Comparison of ENCODE assay signal across 12 cellular contexts in the genomic region with DNA sequence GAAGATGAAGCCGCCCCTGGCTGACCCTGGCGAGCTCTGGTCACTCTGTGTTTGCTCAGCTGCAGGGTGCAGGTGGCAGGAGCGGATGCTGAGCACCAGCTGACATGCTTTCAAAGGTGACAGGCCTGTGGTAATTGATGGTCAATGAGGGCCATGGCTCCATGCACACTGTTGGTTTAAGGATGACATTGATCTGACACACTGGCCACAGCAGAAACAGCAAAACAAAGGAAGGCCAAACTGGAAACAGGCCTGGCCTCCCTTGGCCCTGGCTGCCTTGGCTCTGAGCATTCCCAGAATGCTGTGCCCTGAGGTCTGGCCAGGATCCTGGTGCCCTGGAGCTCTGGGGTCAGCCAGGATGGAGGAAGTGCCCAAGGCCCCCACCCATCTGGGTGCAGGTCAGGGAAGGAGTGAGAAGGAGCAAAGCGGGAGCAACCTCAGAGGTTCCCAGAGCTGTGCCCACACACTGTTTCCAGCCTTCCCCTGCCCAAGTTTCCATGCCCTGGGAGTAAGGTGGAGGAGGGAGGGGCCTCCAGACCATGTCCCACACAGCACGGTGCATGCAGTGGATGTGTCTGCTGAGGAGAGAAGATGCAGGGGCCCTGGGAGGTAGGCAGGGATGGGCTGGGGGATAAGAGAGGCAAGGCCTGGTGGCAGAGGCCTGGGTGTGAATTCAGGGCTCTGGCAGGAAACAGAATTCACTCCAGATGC.
A peak's percentile ranks its signal among the peaks of the same experiment; 100 is the strongest.
DNase-seq lines count a peak whose midpoint lies in the region; ATAC-seq and TF ChIP-seq lines count a peak whose summit lies in the region.
"Had no signal": no experiment of that assay in that cellular context is flagged by ENCODE, and none has a peak within 500 bp of the region (broad histone marks: within the 10 kb centered on the region; RNA-seq: fewer than 3 reads in every experiment).

No MANE protein-coding gene starts in this region.

- peaks cover 4 to 17% (median 5%) of the 10 kb centered on the region in 5 experiments for H3K9me3 Mint-ChIP-seq in brain

- 36 to 62% (median 49%) methylated on average over 5 of the region's 5 CpGs for WGBS in stomach, 5 donors

- peaks cover 6% of the 10 kb centered on the region for H3K27me3 Mint-ChIP-seq in brain

- peak; percentile 66 for TF ChIP-seq EP300 in stomach (IDR thresholded peaks at IDR 0.05)

- H3K27me3 ChIP-seq in stomach, result no peaks in the 10 kb centered on the region
- H3K27me3 ChIP-seq: SJSA1 had no signal

- H3K27ac ChIP-seq in stomach, result peak overlapping the region in 4 of 5 donors; percentile 5 to 52 (median 46)
- H3K27ac ChIP-seq: SJSA1 had no signal

- TF ChIP-seq POLR2A in stomach (IDR thresholded peaks at IDR 0.05), result no peak

- DNase-seq in HT1080 (ENCODE audit: low read depth) (peak; percentile 52), left lobe of liver (ENCODE audit: low spot score) (peak; percentile 81), stomach (no peak), NCI-H1694 treated with DMSO at 0.1 percent for 48 hours (lab: John Stamatoyannopoulos, UW) (no peak), activated gamma-delta T cell treated with Interleukin-2 at 50 U/mL for 16 hours (no peak), NCI-H345 treated with DMSO at 0.1 percent for 48 hours (lab: John Stamatoyannopoulos, UW; ENCODE audit: unreplicated experiment) (no peak)
- DNase-seq: activated T-cell treated with anti-CD3 and anti-CD28 coated beads, Interleukin-2, amount 50 U/mL, for 1 hour; naive B cell had no signal

- peak overlapping the region in 4 of 5 experiments; percentile 17 to 76 (median 48) for H3K27ac Mint-ChIP-seq in brain
- H3K27ac Mint-ChIP-seq: naive B cell had no signal

- intact Hi-C loops in stomach (cut with DNase I; ENCODE audit: low total_unique reads), result no loop called here

- no peaks in the 10 kb centered on the region for H3K36me3 ChIP-seq in stomach
- H3K36me3 ChIP-seq: SJSA1 had no signal

- ATAC-seq in left lobe of liver, result peak; percentile 93
- no peak for ATAC-seq in GM19397 (IDR thresholded peaks at IDR 0.05; ENCODE audit: unreplicated experiment)
- ATAC-seq: K562 had no signal

- no peak overlapping the region for H3K4me3 Mint-ChIP-seq in brain
- H3K4me3 Mint-ChIP-seq: naive B cell had no signal

- no peaks in the 10 kb centered on the region for H3K9me3 ChIP-seq in stomach
- H3K9me3 ChIP-seq: SJSA1 had no signal

- no peak overlapping the region for H3K4me3 ChIP-seq in stomach
- H3K4me3 ChIP-seq: K562, SJSA1 had no signal

- H3K4me1 ChIP-seq in stomach, result peaks cover 9 to 46% (median 22%) of the 10 kb centered on the region in 4 donors

- TF ChIP-seq CTCF in brain (conservative IDR thresholded peaks at IDR 0.05), result no peak
- no peak for TF ChIP-seq CTCF in stomach (IDR thresholded peaks at IDR 0.05)

- H3K4me1 Mint-ChIP-seq in brain, result peaks cover 42% of the 10 kb centered on the region
- H3K4me1 Mint-ChIP-seq: naive B cell had no signal

- no peaks in the 10 kb centered on the region for H3K36me3 Mint-ChIP-seq in brain

Comparison
In these comparisons a context has a peak if more than half of its experiments do, and no peak if none do; other contexts are left out.
1. DNase-seq: peak in HT1080 (single experiment) and left lobe of liver (single experiment); none in stomach (single experiment), NCI-H1694 treated with DMSO at 0.1 percent for 48 hours (single experiment), activated gamma-delta T cell treated with Interleukin-2 at 50 U/mL for 16 hours (single experiment) and NCI-H345 treated with DMSO at 0.1 percent for 48 hours (single experiment).